1 cellular context compared by ENCODE assay signal in genomic region chr2:24045511-24046508, GRCh38.
TF ChIP-seq lines count a peak whose summit lies in the region.

No MANE protein-coding gene starts in this region.

TF ChIP-seq in H1, 55 proteins besides CTCF, POLR2A, EP300 and RAD21:
- TF ChIP-seq PHF8 (conservative IDR thresholded peaks at IDR 0.05; ENCODE audit: low read depth, low read length): no peak
- TF ChIP-seq TEAD4 (IDR thresholded peaks at IDR 0.05; ENCODE audit: low read depth, low read length): no peak
- TF ChIP-seq SP1 (IDR thresholded peaks at IDR 0.05; ENCODE audit: low read depth, low read length): no peak
- TF ChIP-seq RBBP5 (IDR thresholded peaks at IDR 0.05; ENCODE audit: borderline replicate concordance, low read depth, low read length): no peak
- TF ChIP-seq NANOG (IDR thresholded peaks at IDR 0.05; ENCODE audit: insufficient read depth, low read depth, low read length, poor library complexity, severe bottlenecking): no peak
- no peak for TF ChIP-seq EGR1 (IDR thresholded peaks at IDR 0.05; ENCODE audit: borderline replicate concordance, low read depth, low read length)
- TF ChIP-seq, protein P1, sequence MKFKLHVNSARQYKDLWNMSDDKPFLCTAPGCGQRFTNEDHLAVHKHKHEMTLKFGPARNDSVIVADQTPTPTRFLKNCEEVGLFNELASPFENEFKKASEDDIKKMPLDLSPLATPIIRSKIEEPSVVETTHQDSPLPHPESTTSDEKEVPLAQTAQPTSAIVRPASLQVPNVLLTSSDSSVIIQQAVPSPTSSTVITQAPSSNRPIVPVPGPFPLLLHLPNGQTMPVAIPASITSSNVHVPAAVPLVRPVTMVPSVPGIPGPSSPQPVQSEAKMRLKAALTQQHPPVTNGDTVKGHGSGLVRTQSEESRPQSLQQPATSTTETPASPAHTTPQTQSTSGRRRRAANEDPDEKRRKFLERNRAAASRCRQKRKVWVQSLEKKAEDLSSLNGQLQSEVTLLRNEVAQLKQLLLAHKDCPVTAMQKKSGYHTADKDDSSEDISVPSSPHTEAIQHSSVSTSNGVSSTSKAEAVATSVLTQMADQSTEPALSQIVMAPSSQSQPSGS (IDR thresholded peaks at IDR 0.05; ENCODE audit: low read length): no peak
- no peak for TF ChIP-seq SIN3A (conservative IDR thresholded peaks at IDR 0.05 in 1 of 2, IDR thresholded peaks at IDR 0.05 in 1 of 2; ENCODE audit: low read depth in 1 of 2, low read length in 2 of 2)
- TF ChIP-seq SP2 (IDR thresholded peaks at IDR 0.05; ENCODE audit: low read length): no peak
- TF ChIP-seq RXRA (IDR thresholded peaks at IDR 0.05; ENCODE audit: insufficient read depth, low read depth, low read length): no peak
- TF ChIP-seq SRF (IDR thresholded peaks at IDR 0.05; ENCODE audit: low read depth, low read length): no peak
- no peak for TF ChIP-seq SIRT6 (IDR thresholded peaks at IDR 0.05; ENCODE audit: low read length)
- no peak for TF ChIP-seq JUN (IDR thresholded peaks at IDR 0.05; ENCODE audit: low read depth, low read length)
- no peak for TF ChIP-seq RFX5 (IDR thresholded peaks at IDR 0.05; ENCODE audit: borderline replicate concordance, low read depth, low read length)
- no peak for TF ChIP-seq GABPA (IDR thresholded peaks at IDR 0.05; ENCODE audit: borderline replicate concordance, insufficient read depth, low read length)
- no peak for TF ChIP-seq TAF7 (optimal IDR thresholded peaks at IDR 0.05; ENCODE audit: borderline replicate concordance, low read depth, low read length)
- no peak for TF ChIP-seq CHD7 (IDR thresholded peaks at IDR 0.05; ENCODE audit: insufficient replicate concordance, low read length)
